25 cellular contexts compared by ENCODE assay signal in genomic region chr15:79972861-79973260, GRCh38. TPM values are rescaled to one million over a fixed set of nuclear protein-coding genes. Genes with fewer than 3 reads are reported as not detected.
DNase-seq lines count a peak whose midpoint lies in the region; ATAC-seq, FAIRE-seq and TF ChIP-seq lines count a peak whose summit lies in the region.
"Had no signal": no experiment of that assay in that cellular context is flagged by ENCODE, and none has a peak within 500 bp of the region (broad histone marks: within the 10 kb centered on the region; RNA-seq: fewer than 3 reads in every experiment).

No MANE protein-coding gene starts in this region.

- intact Hi-C loops in naive thymus-derived CD4-positive, alpha-beta T cell (cut with micrococcal nuclease) = loop anchor here in 1 of 2 donors (5.0 kb wide), 1 partner anchor 661 kb away; the partner anchor contains the start of gene TMED3
- intact Hi-C loops in ascending aorta (cut with DNase I) = no loop called here

- H3K4me3 Mint-ChIP-seq in activated T-cell treated with anti-CD3 and anti-CD28 coated beads, Interleukin-2, amount 50 U/mL, for 24 hours = peak overlapping the region; percentile 42
- H3K4me3 Mint-ChIP-seq in activated T-helper 17 cell treated with anti-CD3 and anti-CD28 coated beads, Interleukin-2, amount 50 U/mL, for 72 hours = peak overlapping the region; percentile 29
- peak overlapping the region in 1 of 10 donors; percentile 27 for H3K4me3 Mint-ChIP-seq in naive thymus-derived CD4-positive, alpha-beta T cell

- H3K9me3 ChIP-seq in naive thymus-derived CD4-positive, alpha-beta T cell (ENCODE audit: control insufficient read depth in 2 of 3, low read length in 3 of 3) = no peaks in the 10 kb centered on the region
- no peaks in the 10 kb centered on the region for H3K9me3 ChIP-seq in ascending aorta
- H3K9me3 ChIP-seq: BLaER1, esophagus squamous epithelium, uterus had no signal

- CTCF ChIA-PET in naive thymus-derived CD4-positive, alpha-beta T cell (lab: Charles Lee) = interaction anchor here (0.6 kb wide), 1 partner anchor 62 kb away, joined by 7 read pairs; no protein-coding TSS in a partner anchor

- H3K27me3 ChIP-seq in naive thymus-derived CD4-positive, alpha-beta T cell (ENCODE audit: control insufficient read depth in 2 of 2, insufficient read depth in 2 of 2, low read length in 2 of 2) = no peaks in the 10 kb centered on the region
- H3K27me3 ChIP-seq in ascending aorta = no peaks in the 10 kb centered on the region
- H3K27me3 ChIP-seq: BLaER1, cardiac muscle cell, uterus had no signal

- H3K4me1 ChIP-seq in naive thymus-derived CD4-positive, alpha-beta T cell (ENCODE audit: control insufficient read depth in 2 of 2, insufficient read depth in 2 of 2, low read length in 2 of 2) = peaks cover 12 to 21% of the 10 kb centered on the region in 2 donors
- H3K4me1 ChIP-seq in ascending aorta = no peaks in the 10 kb centered on the region
- H3K4me1 ChIP-seq: uterus had no signal

- FAIRE-seq in GM12891 (lab: Jason Lieb, UNC) = peak; percentile 38
- FAIRE-seq: D721Med, frontal cortex had no signal

- no peaks in the 10 kb centered on the region for H3K27me3 Mint-ChIP-seq in activated T-cell treated with anti-CD3 and anti-CD28 coated beads, Interleukin-2, amount 50 U/mL, for 24 hours
- H3K27me3 Mint-ChIP-seq in activated T-helper 17 cell treated with anti-CD3 and anti-CD28 coated beads, Interleukin-2, amount 50 U/mL, for 72 hours = no peaks in the 10 kb centered on the region
- H3K27me3 Mint-ChIP-seq in naive thymus-derived CD4-positive, alpha-beta T cell = no peaks in the 10 kb centered on the region
- H3K27me3 Mint-ChIP-seq: naive B cell had no signal

- no peaks in the 10 kb centered on the region for H3K36me3 ChIP-seq in naive thymus-derived CD4-positive, alpha-beta T cell (ENCODE audit: control insufficient read depth in 2 of 3, insufficient read depth in 3 of 3, low read length in 3 of 3)
- H3K36me3 ChIP-seq in ascending aorta = no peaks in the 10 kb centered on the region
- H3K36me3 ChIP-seq: BLaER1, cardiac muscle cell, esophagus squamous epithelium, uterus, WERI-Rb-1 had no signal

- peak overlapping the region; percentile 94 for H3K27ac Mint-ChIP-seq in activated T-cell treated with anti-CD3 and anti-CD28 coated beads, Interleukin-2, amount 50 U/mL, for 24 hours
- H3K27ac Mint-ChIP-seq in activated T-helper 17 cell treated with anti-CD3 and anti-CD28 coated beads, Interleukin-2, amount 50 U/mL, for 72 hours = no peak overlapping the region
- peak overlapping the region in 5 of 9 donors; percentile 12 to 62 (median 25) for H3K27ac Mint-ChIP-seq in naive thymus-derived CD4-positive, alpha-beta T cell

- DNase-seq in activated T-cell treated with anti-CD3 and anti-CD28 coated beads, Interleukin-2, amount 50 U/mL, for 24 hours = no peak
- DNase-seq in activated T-cell treated with anti-CD3 and anti-CD28 coated beads for 4 hours (no peak), GM12891 (ENCODE audit: insufficient read length, low spot score) (no peak), hippocampal formation (lab: John Stamatoyannopoulos, UW) (no peak), ascending aorta (ENCODE audit: low spot score in 2 of 2) (no peak)
- DNase-seq in naive thymus-derived CD4-positive, alpha-beta T cell = no peak
- DNase-seq: activated CD8-positive, alpha-beta memory T cell treated with anti-CD3 and anti-CD28 coated beads for 24 hours; cortex of kidney; EL; esophagus squamous epithelium; naive B cell; NCI-H1105; NCI-H2029 treated with DMSO at 0.1 percent for 48 hours; NCI-H2227 treated with DMSO at 0.1 percent for 48 hours; NCI-H748 treated with DMSO at 0.1 percent for 48 hours; uterus; WERI-Rb-1 had no signal

- H3K9me3 Mint-ChIP-seq in activated T-cell treated with anti-CD3 and anti-CD28 coated beads, Interleukin-2, amount 50 U/mL, for 24 hours = peaks cover 5% of the 10 kb centered on the region
- H3K9me3 Mint-ChIP-seq in activated T-helper 17 cell treated with anti-CD3 and anti-CD28 coated beads, Interleukin-2, amount 50 U/mL, for 72 hours = no peaks in the 10 kb centered on the region
- no peaks in the 10 kb centered on the region for H3K9me3 Mint-ChIP-seq in naive thymus-derived CD4-positive, alpha-beta T cell
- H3K9me3 Mint-ChIP-seq: naive B cell had no signal

- POLR2A ChIA-PET in naive thymus-derived CD4-positive, alpha-beta T cell (lab: Charles Lee) = interaction anchor here (0.9 kb wide), 1 partner anchor 75 kb away, joined by 3 read pairs; no protein-coding TSS in a partner anchor

- peaks cover 47% of the 10 kb centered on the region for H3K4me1 Mint-ChIP-seq in activated T-cell treated with anti-CD3 and anti-CD28 coated beads, Interleukin-2, amount 50 U/mL, for 24 hours (ENCODE audit: low read depth)
- peaks cover 19% of the 10 kb centered on the region for H3K4me1 Mint-ChIP-seq in activated T-helper 17 cell treated with anti-CD3 and anti-CD28 coated beads, Interleukin-2, amount 50 U/mL, for 72 hours
- H3K4me1 Mint-ChIP-seq in naive thymus-derived CD4-positive, alpha-beta T cell = peaks cover 30 to 46% (median 41%) of the 10 kb centered on the region in 7 donors

- no peak for ATAC-seq in activated T-helper 17 cell treated with anti-CD3 and anti-CD28 coated beads, Interleukin-2, amount 50 U/mL, for 72 hours (replicated peaks)
- ATAC-seq in naive thymus-derived CD4-positive, alpha-beta T cell = no peak
- ATAC-seq in GM18868 (IDR thresholded peaks at IDR 0.05; ENCODE audit: unreplicated experiment) = no peak
- ATAC-seq: SK-N-SH treated with all-trans-retinoic acid at 6 μM for 48 hours had no signal

- no peak for TF ChIP-seq CTCF in ascending aorta (IDR thresholded peaks at IDR 0.05)

- no peak overlapping the region for H3K27ac ChIP-seq in naive thymus-derived CD4-positive, alpha-beta T cell (ENCODE audit: low read depth, low read length)
- H3K27ac ChIP-seq in ascending aorta = no peak overlapping the region
- H3K27ac ChIP-seq: BLaER1, cardiac muscle cell, esophagus squamous epithelium, uterus, WERI-Rb-1 had no signal

- H3K4me3 ChIP-seq in naive thymus-derived CD4-positive, alpha-beta T cell (ENCODE audit: low read length) = no peak overlapping the region
- H3K4me3 ChIP-seq in ascending aorta = no peak overlapping the region
- H3K4me3 ChIP-seq: BLaER1, cardiac muscle cell, esophagus squamous epithelium, smooth muscle cell, uterus had no signal

- peaks cover 21% of the 10 kb centered on the region for H3K36me3 Mint-ChIP-seq in activated T-cell treated with anti-CD3 and anti-CD28 coated beads, Interleukin-2, amount 50 U/mL, for 24 hours (ENCODE audit: low read depth)
- H3K36me3 Mint-ChIP-seq in activated T-helper 17 cell treated with anti-CD3 and anti-CD28 coated beads, Interleukin-2, amount 50 U/mL, for 72 hours (ENCODE audit: low read depth) = peaks cover 24% of the 10 kb centered on the region
- H3K36me3 Mint-ChIP-seq in naive thymus-derived CD4-positive, alpha-beta T cell = peaks cover 0 to 2% (median 0%) of the 10 kb centered on the region in 5 donors

- no peak for TF ChIP-seq POLR2A in GM12891 (IDR thresholded peaks at IDR 0.05; ENCODE audit: low read depth, low read length)

TF ChIP-seq in GM12891, 5 proteins besides CTCF, POLR2A, EP300 and RAD21:
- TF ChIP-seq POU2F2 (IDR thresholded peaks at IDR 0.05; ENCODE audit: low read depth, low read length) (no peak), SPI1 (IDR thresholded peaks at IDR 0.05; ENCODE audit: low read depth, low read length) (no peak), PAX5 (IDR thresholded peaks at IDR 0.05; ENCODE audit: insufficient read depth, low read length, severe bottlenecking) (no peak), POLR2AphosphoS5 (IDR thresholded peaks at IDR 0.05; ENCODE audit: low read depth, low read length) (no peak), TAF1 (IDR thresholded peaks at IDR 0.05; ENCODE audit: low read depth, low read length) (no peak)
TF ChIP-seq in GM12891: peak in this region for 0.

RNA-seq across cellular contexts. Expression of gene BCL2A1, which starts 1.9 kb away (rescaled TPM):
- 258 TPM for polyA plus RNA-seq in GM12891 (2012; ENCODE audit: low read depth, missing spikeins)
- total RNA-seq in activated T-helper 17 cell treated with anti-CD3 and anti-CD28 coated beads, Interleukin-2, amount 50 U/mL, for 72 hours = 10 to 100 TPM; 32.7 to 77.0 TPM
- 100 to 1,000 TPM in 1 of 5 experiments, 10 to 100 TPM in 4; 27.3 to 119 (median 31.0) TPM for total RNA-seq in naive thymus-derived CD4-positive, alpha-beta T cell
- 10 to 100 TPM; 28.1 to 29.4 TPM for polyA plus RNA-seq in naive thymus-derived CD4-positive, alpha-beta T cell
- not detected for total RNA-seq in ascending aorta
- total RNA-seq: cardiac muscle cell had no signal

Comparison
In these comparisons a context has a peak if more than half of its experiments do, and no peak if none do; other contexts are left out.
1. RNA of gene BCL2A1, which starts 1.9 kb away (total RNA-seq): 32.7 to 77.0 TPM in activated T-helper 17 cell treated with anti-CD3 and anti-CD28 coated beads, Interleukin-2, amount 50 U/mL, for 72 hours and 27.3 to 119 TPM in naive thymus-derived CD4-positive, alpha-beta T cell; not detected in ascending aorta (single experiment); every median in the first group is over 10 times any median in the second.